Comparison of ENCODE assay signal across 8 cellular contexts in genomic region chr1:23634840-23635642, GRCh38. TPM values are rescaled to one million over a fixed set of nuclear protein-coding genes. Genes with fewer than 3 reads are reported as not detected.
DNase-seq lines count a peak whose midpoint lies in the region; ATAC-seq, FAIRE-seq and TF ChIP-seq lines count a peak whose summit lies in the region.

No MANE protein-coding gene starts in this region.

- no peak for FAIRE-seq in A549 (lab: Jason Lieb, UNC)

- H3K27ac Mint-ChIP-seq in T-helper 1 cell treated with Interleukin-12 subunit alpha and Interleukin-12 subunit beta and Interleukin-4 antibody, amounts not matched to agents 30 μg/mL and 1 μg/mL, for 36 hours, result peak overlapping the region; percentile 68

- ATAC-seq in A549 (peak; percentile 77 to 80), HG03432 (IDR thresholded peaks at IDR 0.05; ENCODE audit: unreplicated experiment) (no peak)

- WGBS in A549 (ENCODE audit: missing lambda C conversion rate), result 19% methylated on average over 17 of the region's 17 CpGs
- 32 to 33% methylated on average over 17 of the region's 17 CpGs for WGBS in sigmoid colon, 2 donors

- H3K9me3 Mint-ChIP-seq in T-helper 1 cell treated with Interleukin-12 subunit alpha and Interleukin-12 subunit beta and Interleukin-4 antibody, amounts not matched to agents 30 μg/mL and 1 μg/mL, for 36 hours, result no peaks in the 10 kb centered on the region

- H3K36me3 Mint-ChIP-seq in T-helper 1 cell treated with Interleukin-12 subunit alpha and Interleukin-12 subunit beta and Interleukin-4 antibody, amounts not matched to agents 30 μg/mL and 1 μg/mL, for 36 hours (ENCODE audit: low read depth), result no peaks in the 10 kb centered on the region

- H3K36me3 ChIP-seq in sigmoid colon, result no peaks in the 10 kb centered on the region

- H3K4me3 Mint-ChIP-seq in T-helper 1 cell treated with Interleukin-12 subunit alpha and Interleukin-12 subunit beta and Interleukin-4 antibody, amounts not matched to agents 30 μg/mL and 1 μg/mL, for 36 hours, result peak overlapping the region; percentile 56

- no peaks in the 10 kb centered on the region for H3K9me3 ChIP-seq in A549
- no peaks in the 10 kb centered on the region for H3K9me3 ChIP-seq in sigmoid colon

- H3K4me3 ChIP-seq in A549 (peak overlapping the region; percentile 37), sigmoid colon (peak overlapping the region; percentile 2 to 50 (median 42))

- no peaks in the 10 kb centered on the region for H3K27me3 ChIP-seq in sigmoid colon

- TF ChIP-seq POLR2A in A549 (IDR thresholded peaks at IDR 0.05; ENCODE audit: low read length) (no peak), sigmoid colon (IDR thresholded peaks at IDR 0.05) (no peak)

- peak; percentile 78 to 81 for TF ChIP-seq RAD21 in A549 (conservative IDR thresholded peaks at IDR 0.05 in 1 of 2, IDR thresholded peaks at IDR 0.05 in 1 of 2)

- TF ChIP-seq CTCF in A549 (IDR thresholded peaks at IDR 0.05) (peak; percentile 70), GM12872 (IDR thresholded peaks at IDR 0.05; ENCODE audit: insufficient read depth, low read depth, low read length) (peak; percentile 96), sigmoid colon (IDR thresholded peaks at IDR 0.05) (peak; percentile 64 to 94 (median 88))

- in situ Hi-C loops in T47D (cut with HindIII; ENCODE audit: low pct_unique_long_range_greater_than_20kb, low sequenced_read_pairs), result no loop called here

- H3K4me2 ChIP-seq in A549, result peak overlapping the region; percentile 93

- CTCF ChIA-PET in A549 (lab: Yijun Ruan, JAX), result interaction anchor here (0.6 to 15.0 kb wide), 37 partner anchors 10 to 278 kb away, joined by 3 to 699 read pairs (median 4); partner anchors contain the start of genes ID3 and RPL11

- TF ChIP-seq EP300 in A549 (IDR thresholded peaks at IDR 0.05) (no peak), sigmoid colon (IDR thresholded peaks at IDR 0.05) (no peak)

- DNase-seq in A549 (ENCODE audit: low read depth in 1 of 2, low spot score in 1 of 2) (peak; percentile 77 to 86), NCI-H1436 (lab: John Stamatoyannopoulos, UW) (peak; percentile 65), T47D (ENCODE audit: low read depth in 1 of 2, low spot score in 1 of 2) (peak; percentile 59 to 78), iPS-NIHi7 (ENCODE audit: extremely low spot score) (peak; percentile 88), sigmoid colon (peak; percentile 77)

- H3K27ac ChIP-seq in A549 (peak overlapping the region; percentile 91 to 95), sigmoid colon (peak overlapping the region; percentile 73 to 81 (median 76))

- intact Hi-C loops in sigmoid colon (cut with DNase I), result no loop called here

- H3K4me1 Mint-ChIP-seq in T-helper 1 cell treated with Interleukin-12 subunit alpha and Interleukin-12 subunit beta and Interleukin-4 antibody, amounts not matched to agents 30 μg/mL and 1 μg/mL, for 36 hours (ENCODE audit: low read depth), result peaks cover 15% of the 10 kb centered on the region

- peaks cover 8% of the 10 kb centered on the region for H3K27me3 Mint-ChIP-seq in T-helper 1 cell treated with Interleukin-12 subunit alpha and Interleukin-12 subunit beta and Interleukin-4 antibody, amounts not matched to agents 30 μg/mL and 1 μg/mL, for 36 hours (ENCODE audit: low read depth)

- H3K4me1 ChIP-seq in A549 (peaks cover 40% of the 10 kb centered on the region), sigmoid colon (peaks cover 0 to 5% (median 0%) of the 10 kb centered on the region in 4 donors)

- POLR2A ChIA-PET in A549 (lab: Yijun Ruan, JAX), result interaction anchor here (1.0 to 2.5 kb wide), 4 partner anchors 41 to 80 kb away, joined by 3 to 29 read pairs (median 14); partner anchors contain the start of gene ID3

TF ChIP-seq in A549, 52 proteins besides CTCF, POLR2A, EP300 and RAD21:
- TF ChIP-seq USF2 (IDR thresholded peaks at IDR 0.05) (0 out of 2 replicates have a peak, but pooled peaks have one; percentile 24), JUN (IDR thresholded peaks at IDR 0.05) (peak in 1 of 2 experiments; percentile 38; a peak in 1 of 5 replicates), NFE2L2 (conservative IDR thresholded peaks at IDR 0.05; ENCODE audit: low read length) (no peak), MAX (IDR thresholded peaks at IDR 0.05) (0 out of 2 replicates have a peak, but pooled peaks have one; percentile 41), KDM5A (IDR thresholded peaks at IDR 0.05) (no peak), SMC3 (IDR thresholded peaks at IDR 0.05) (peak; percentile 62; the same call in 2 of the 3 replicates), EHMT2 (IDR thresholded peaks at IDR 0.05; ENCODE audit: low read depth) (no peak), KDM1A (IDR thresholded peaks at IDR 0.05; ENCODE audit: low read depth) (no peak)
TF ChIP-seq in A549: peak in this region for 4.

RNA-seq across cellular contexts. Expression of gene RPL11, which starts 56.6 kb away (rescaled TPM):
- 979 and 1,292 TPM in 2 replicates for polyA plus RNA-seq in A549 (2011; rRNA removed)
- polyA plus RNA-seq in A549 (2012; cell fraction: cytosol; rRNA removed), result 858 and 1,073 TPM in 2 replicates
- polyA plus RNA-seq in A549 (2012; cell fraction: nucleus; rRNA removed), result 136 and 263 TPM in 2 replicates
- polyA plus RNA-seq in A549 (2017; fragmentation: RNase III; extraction: RNeasy Plus Mini Kit Qiagen cat#74134 plus additional on column Dnase treatment), result 1,260 to 1,335 TPM (median 1,329 TPM) in 3 replicates
- 305 and 306 TPM in 2 replicates for polyA minus RNA-seq in A549 (2011; rRNA and poly(A)+ RNA removed)
- total RNA-seq in sigmoid colon, result 1,000 to 10,000 TPM in 2 of 4 donors, 100 to 1,000 TPM in 2; 735 to 1,309 (median 1,008) TPM
- polyA plus RNA-seq in sigmoid colon, result 1,000 to 10,000 TPM; 2,325 to 3,932 (median 2,641) TPM
